27 cellular contexts compared by ENCODE assay signal in genomic region chr6:168640181-168640580, GRCh38.
"Had no signal": no experiment of that assay in that cellular context is flagged by ENCODE, and none has a peak within 500 bp of the region (broad histone marks: within the 10 kb centered on the region; RNA-seq: fewer than 3 reads in every experiment).

No MANE protein-coding gene starts in this region.

- H3K27me3 ChIP-seq: adrenal gland, body of pancreas, MG63 had no signal

- ATAC-seq: activated CD4-positive, alpha-beta T cell treated with anti-CD3 and anti-CD28 coated beads for 36 hours; activated CD4-positive, CD25-positive, alpha-beta regulatory T cell treated with anti-CD3 and anti-CD28 coated beads, Interleukin-2, amount 50 U/mL, for 24 hours; activated naive CD4-positive, alpha-beta T cell treated with anti-CD3 and anti-CD28 coated beads, Interleukin-2, amount 50 U/mL, for 72 hours; activated T-cell treated with anti-CD3 and anti-CD28 coated beads, Interleukin-2, amount 50 U/mL, for 4 hours; body of pancreas; Panc1; Right ventricle myocardium inferior had no signal

- H3K27ac Mint-ChIP-seq: activated CD4-positive, alpha-beta T cell treated with anti-CD3 and anti-CD28 coated beads for 36 hours; activated CD4-positive, alpha-beta T cell treated with anti-CD3 and anti-CD28 coated beads, Interleukin-2, amount 10 ng/mL, durations not matched to agents 7 days and 5 days; activated naive CD4-positive, alpha-beta T cell treated with anti-CD3 and anti-CD28 coated beads for 36 hours; activated naive CD4-positive, alpha-beta T cell treated with anti-CD3 and anti-CD28 coated beads, Interleukin-2, amount 50 U/mL, for 72 hours; activated T-helper 1 cell treated with anti-CD3 and anti-CD28 coated beads, Interleukin-12 subunit alpha, Interleukin-12 subunit beta, Interleukin-2, Interleukin-4 antibody, amounts not matched to agents 30 ng/mL and 10 ng/mL and 1 ng/mL, durations not matched to agents 14 hours and 24 hours and 36 hours had no signal

- H3K4me3 ChIP-seq: adrenal gland, body of pancreas, MG63, SJCRH30, SK-N-MC had no signal

- H3K27ac ChIP-seq: body of pancreas, SJCRH30, SK-N-MC had no signal

- H3K36me3 ChIP-seq: adrenal gland, MG63, SJCRH30 had no signal

- DNase-seq: activated CD4-positive, alpha-beta T cell treated with anti-CD3 and anti-CD28 coated beads for 36 hours; activated CD4-positive, alpha-beta T cell treated with anti-CD3 and anti-CD28 coated beads, Interleukin-2, amount 10 ng/mL, durations not matched to agents 7 days and 5 days; activated CD4-positive, alpha-beta T cell treated with anti-CD3 and anti-CD28 coated beads, Interleukin-2, amount 50 U/mL, for 48 hours; activated CD8-positive, alpha-beta memory T cell treated with anti-CD3 and anti-CD28 coated beads, Interleukin-2, amount 50 U/mL, for 4 hours; activated gamma-delta T cell treated with Interleukin-2 at 50 U/mL for 16 hours; activated naive CD4-positive, alpha-beta T cell treated with anti-CD3 and anti-CD28 coated beads for 36 hours; activated T-cell treated with anti-CD3 and anti-CD28 coated beads for 4 hours; activated T-cell treated with anti-CD3 and anti-CD28 coated beads, Interleukin-2, amount 50 U/mL, for 4 hours; adrenal gland; body of pancreas; caudate nucleus; Kasumi-1; KG1; NCI-H1048; NCI-H1105 treated with DMSO at 0.1 percent for 48 hours; NCI-H187 treated with DMSO at 0.1 percent for 48 hours; NCI-H2081 treated with DMSO at 0.1 percent for 48 hours; NCI-H226; NCI-H524 treated with DMSO at 0.1 percent for 48 hours; SJCRH30 had no signal

- H3K9me3 ChIP-seq: adrenal gland, body of pancreas, MG63, SJCRH30 had no signal

- H3K9me3 Mint-ChIP-seq: activated CD4-positive, alpha-beta T cell treated with anti-CD3 and anti-CD28 coated beads, Interleukin-2, amount 10 ng/mL, durations not matched to agents 7 days and 5 days; activated naive CD4-positive, alpha-beta T cell treated with anti-CD3 and anti-CD28 coated beads for 36 hours; activated naive CD4-positive, alpha-beta T cell treated with anti-CD3 and anti-CD28 coated beads, Interleukin-2, amount 50 U/mL, for 72 hours; activated T-cell treated with anti-CD3 and anti-CD28 coated beads, Interleukin-2, amount 50 U/mL, for 4 hours; activated T-helper 1 cell treated with anti-CD3 and anti-CD28 coated beads, Interleukin-12 subunit alpha, Interleukin-12 subunit beta, Interleukin-2, Interleukin-4 antibody, amounts not matched to agents 30 ng/mL and 10 ng/mL and 1 ng/mL, durations not matched to agents 14 hours and 24 hours and 36 hours had no signal

- H3K36me3 Mint-ChIP-seq: activated naive CD4-positive, alpha-beta T cell treated with anti-CD3 and anti-CD28 coated beads, Interleukin-2, amount 50 U/mL, for 72 hours had no signal

- H3K27me3 Mint-ChIP-seq: activated CD4-positive, alpha-beta T cell treated with anti-CD3 and anti-CD28 coated beads, Interleukin-2, amount 10 ng/mL, durations not matched to agents 7 days and 5 days had no signal

- H3K4me3 Mint-ChIP-seq: activated CD4-positive, alpha-beta T cell treated with anti-CD3 and anti-CD28 coated beads for 36 hours; activated CD4-positive, alpha-beta T cell treated with anti-CD3 and anti-CD28 coated beads, Interleukin-2, amount 10 ng/mL, durations not matched to agents 7 days and 5 days; activated naive CD4-positive, alpha-beta T cell treated with anti-CD3 and anti-CD28 coated beads for 36 hours; activated T-cell treated with anti-CD3 and anti-CD28 coated beads, Interleukin-2, amount 50 U/mL, for 4 hours; activated T-helper 1 cell treated with anti-CD3 and anti-CD28 coated beads, Interleukin-12 subunit alpha, Interleukin-12 subunit beta, Interleukin-2, Interleukin-4 antibody, amounts not matched to agents 30 ng/mL and 10 ng/mL and 1 ng/mL, durations not matched to agents 14 hours and 24 hours and 36 hours had no signal

- H3K4me1 Mint-ChIP-seq: activated CD4-positive, alpha-beta T cell treated with anti-CD3 and anti-CD28 coated beads for 36 hours; activated CD4-positive, alpha-beta T cell treated with anti-CD3 and anti-CD28 coated beads, Interleukin-2, amount 10 ng/mL, durations not matched to agents 7 days and 5 days had no signal
